ENCODE assay signal across 25 cellular contexts in genomic region chr10:91435241-91435640, GRCh38.
"Had no signal": no experiment of that assay in that cellular context is flagged by ENCODE, and none has a peak within 500 bp of the region (broad histone marks: within the 10 kb centered on the region; RNA-seq: fewer than 3 reads in every experiment).

No MANE protein-coding gene starts in this region.

- H3K27ac Mint-ChIP-seq: IgD-negative memory B cell had no signal

- H3K4me3 ChIP-seq: SJCRH30 had no signal

- ATAC-seq: Panc1, PC-3, SK-N-SH treated with all-trans-retinoic acid at 6 μM for 48 hours had no signal

- H3K27me3 ChIP-seq: SJCRH30 had no signal

- FAIRE-seq: HTR-8/SVneo had no signal

- H3K4me1 ChIP-seq: SJCRH30 had no signal

- H3K9me3 ChIP-seq: SJCRH30 had no signal

- H3K4me3 Mint-ChIP-seq: IgD-negative memory B cell had no signal

- H3K36me3 ChIP-seq: SJCRH30 had no signal

- H3K27ac ChIP-seq: HL-60, RWPE1, SJCRH30 had no signal

- H3K27me3 Mint-ChIP-seq: IgD-negative memory B cell had no signal

- DNase-seq: KBM-7, MV-4-11, NCI-H1092, NCI-H1105 treated with DMSO at 0.1 percent for 48 hours, NCI-H1417 treated with DMSO at 0.1 percent for 48 hours, NCI-H146, NCI-H1694 treated with DMSO at 0.1 percent for 48 hours, NCI-H1930, NCI-H2081, NCI-H2107, NCI-H226, NCI-H446, NCI-H510A, NCI-H524 treated with DMSO at 0.1 percent for 48 hours, NCI-H69, NCI-H774, PC-3, SHP77 treated with DMSO at 0.1 percent for 48 hours, SJCRH30 had no signal
